ENCODE assay signal across 8 cellular contexts in genomic region chr6:42563697-42564495, GRCh38. TPM values are rescaled to one million over a fixed set of nuclear protein-coding genes. Genes with fewer than 3 reads are reported as not detected.
DNase-seq lines count a peak whose midpoint lies in the region; ATAC-seq and TF ChIP-seq lines count a peak whose summit lies in the region.

Gene UBR2, plus strand, starts transcription at chr6:42564029. Its CDS starts 291 bp downstream, at chr6:42564320.

- peak within 1 kb of the TSS; percentile 90 to 95 for H3K9ac ChIP-seq in colonic mucosa (ENCODE audit: low read depth in 2 of 2, low read length in 2 of 2)

- peak within 1 kb of the TSS; percentile 60 for H3K4me3 ChIP-seq in colonic mucosa

- peaks cover 23% of the 10 kb centered on the region for H3K36me3 Mint-ChIP-seq in activated CD4-positive, alpha-beta T cell treated with anti-CD3 and anti-CD28 coated beads, Interleukin-2, amount 10 ng/mL, durations not matched to agents 24 days and 14 days (ENCODE audit: low read depth)

- H3K9me3 ChIP-seq in colonic mucosa = no peaks in the 10 kb centered on the region

- ATAC-seq in GM19324 (IDR thresholded peaks at IDR 0.05; ENCODE audit: low FRiP score, unreplicated experiment) (peak; percentile 91), HG03469 (IDR thresholded peaks at IDR 0.05; ENCODE audit: unreplicated experiment) (peak; percentile 79)

- peak within 1 kb of the TSS; percentile 99 for H3K4me3 Mint-ChIP-seq in activated CD4-positive, alpha-beta T cell treated with anti-CD3 and anti-CD28 coated beads, Interleukin-2, amount 10 ng/mL, durations not matched to agents 24 days and 14 days

- intact Hi-C loops in activated CD4-positive, alpha-beta T cell treated with anti-CD3 and anti-CD28 coated beads, Interleukin-2, amount 10 ng/mL, durations not matched to agents 24 days and 14 days (cut with micrococcal nuclease) = loop anchor here (1.0 to 10.0 kb wide), 7 partner anchors 313 to 777 kb away; partner anchors contain the start of genes BYSL, CUL7, KLC4 and KLHDC3
- intact Hi-C loops in colonic mucosa (cut with DNase I) = no loop called here

- peaks cover 2% of the 10 kb centered on the region for H3K27me3 Mint-ChIP-seq in activated CD4-positive, alpha-beta T cell treated with anti-CD3 and anti-CD28 coated beads, Interleukin-2, amount 10 ng/mL, durations not matched to agents 24 days and 14 days

- peak; percentile 62 to 99 (median 92) for DNase-seq in C1 segment of cervical spinal cord (lab: John Stamatoyannopoulos, UW)
- DNase-seq in NCI-H526 treated with DMSO at 0.1 percent for 48 hours (lab: John Stamatoyannopoulos, UW) = peak; percentile 98
- DNase-seq in activated CD4-positive, alpha-beta T cell treated with anti-CD3 and anti-CD28 coated beads, Interleukin-2, amount 10 ng/mL, durations not matched to agents 24 days and 14 days = peak; percentile 98
- DNase-seq in colonic mucosa = peak; percentile 98
- DNase-seq in stimulated activated CD4-positive, alpha-beta T cell treated with anti-CD3 and anti-CD28 coated beads, Interleukin-1b, Interleukin-23, amount 100 ng/mL, for 4 hours (ENCODE audit: low read depth in 2 of 2) = peak; percentile 80 to 87

- H3K4me1 ChIP-seq in colonic mucosa = no peaks in the 10 kb centered on the region

- H3K27ac ChIP-seq in colonic mucosa (peak within 1 kb of the TSS; percentile 93), layer of hippocampus (ENCODE audit: low read depth, low read length) (peak within 1 kb of the TSS; percentile 98)

- H3K4me1 Mint-ChIP-seq in activated CD4-positive, alpha-beta T cell treated with anti-CD3 and anti-CD28 coated beads, Interleukin-2, amount 10 ng/mL, durations not matched to agents 24 days and 14 days = peaks cover 25% of the 10 kb centered on the region

- peak; percentile 32 for TF ChIP-seq CTCF in colonic mucosa (IDR thresholded peaks at IDR 0.05)

- H3K27me3 ChIP-seq in colonic mucosa (no peaks in the 10 kb centered on the region), layer of hippocampus (ENCODE audit: control insufficient read depth, insufficient read depth, low read length) (no peaks in the 10 kb centered on the region)

- H3K27ac Mint-ChIP-seq in activated CD4-positive, alpha-beta T cell treated with anti-CD3 and anti-CD28 coated beads, Interleukin-2, amount 10 ng/mL, durations not matched to agents 24 days and 14 days = peak within 1 kb of the TSS; percentile 93

- no peaks in the 10 kb centered on the region for H3K36me3 ChIP-seq in colonic mucosa

- H3K9me3 Mint-ChIP-seq in activated CD4-positive, alpha-beta T cell treated with anti-CD3 and anti-CD28 coated beads, Interleukin-2, amount 10 ng/mL, durations not matched to agents 24 days and 14 days = no peaks in the 10 kb centered on the region

RNA-seq across cellular contexts. Expression of gene UBR2, which starts in this region (rescaled TPM):
- 30.1 and 30.8 TPM in 2 replicates for total RNA-seq in activated CD4-positive, alpha-beta T cell treated with anti-CD3 and anti-CD28 coated beads, Interleukin-2, amount 10 ng/mL, durations not matched to agents 24 days and 14 days
- total RNA-seq in colonic mucosa = 10 to 100 TPM; 33.0 to 42.3 TPM

Comparison
In these comparisons a context has a peak if more than half of its experiments do, and no peak if none do; other contexts are left out.
1. Peak in every context shown above with its lines: DNase-seq, ATAC-seq, H3K4me3 ChIP-seq and H3K27ac ChIP-seq.